8 cellular contexts compared by ENCODE assay signal in genomic region chr12:132489602-132490239, GRCh38. TPM values are rescaled to one million over a fixed set of nuclear protein-coding genes. Genes with fewer than 3 reads are reported as not detected.
A peak's percentile ranks its signal among the peaks of the same experiment; 100 is the strongest.
DNase-seq lines count a peak whose midpoint lies in the region; ATAC-seq lines count a peak whose summit lies in the region.

TSS of gene FBRSL1 (plus strand) at chr12:132490151.

- H2BK5ac ChIP-seq in mesenchymal stem cell (ENCODE audit: low read depth, low read length, poor library complexity, severe bottlenecking): peak within 1 kb of the TSS; percentile 11

- H2AFZ ChIP-seq in mesenchymal stem cell (ENCODE audit: low read depth, low read length): peak within 1 kb of the TSS; percentile 60

- H3K27me3 Mint-ChIP-seq in effector memory CD8-positive, alpha-beta T cell: no peaks in the 10 kb centered on the region

- H3K4me1 Mint-ChIP-seq in effector memory CD8-positive, alpha-beta T cell (ENCODE audit: low read depth in 2 of 2): peaks cover 61 to 70% of the 10 kb centered on the region in 2 donors

- H3K4me2 ChIP-seq in mesenchymal stem cell (ENCODE audit: low read length, poor library complexity, severe bottlenecking): peak within 1 kb of the TSS; percentile 89

- H3K27me3 ChIP-seq in mesenchymal stem cell (ENCODE audit: control insufficient read depth in 1 of 2, insufficient read depth in 1 of 2, low read length in 2 of 2): peaks cover 10 to 15% of the 10 kb centered on the region in 2 experiments

- no peaks in the 10 kb centered on the region for H3K9me3 Mint-ChIP-seq in effector memory CD8-positive, alpha-beta T cell

- peak within 1 kb of the TSS in 1 of 2 experiments; percentile 31 for H3K14ac ChIP-seq in mesenchymal stem cell (ENCODE audit: low read length in 2 of 2)

- 0% methylated on average over 23 of the region's 90 CpGs for WGBS in mesenchymal stem cell

- H3K27ac Mint-ChIP-seq in effector memory CD8-positive, alpha-beta T cell: peak within 1 kb of the TSS; percentile 94 to 95

- peak; percentile 45 for ATAC-seq in GM19467 (IDR thresholded peaks at IDR 0.05; ENCODE audit: unreplicated experiment)
- peak; percentile 72 for ATAC-seq in effector memory CD8-positive, alpha-beta T cell (replicated peaks)

- H3K23ac ChIP-seq in mesenchymal stem cell (ENCODE audit: low read length in 2 of 2): peak within 1 kb of the TSS in 1 of 2 experiments; percentile 70

- H3K9me3 ChIP-seq in mesenchymal stem cell (ENCODE audit: control insufficient read depth, low read length): no peaks in the 10 kb centered on the region

- H3K79me1 ChIP-seq in mesenchymal stem cell (replicated peaks; ENCODE audit: low read length, poor library complexity, severe bottlenecking): peaks cover 12% of the 10 kb centered on the region

- H3K27ac ChIP-seq in mesenchymal stem cell (ENCODE audit: low read length, poor library complexity, severe bottlenecking): no peak within 1 kb of the TSS

- H3K4me3 Mint-ChIP-seq in effector memory CD8-positive, alpha-beta T cell: peak within 1 kb of the TSS; percentile 90 to 94

- H3K4me3 ChIP-seq in mesenchymal stem cell (ENCODE audit: insufficient read depth in 1 of 2, low read depth in 1 of 2, low read length in 2 of 2): peak within 1 kb of the TSS; percentile 74 to 84

- H3K18ac ChIP-seq in mesenchymal stem cell (ENCODE audit: low read depth in 1 of 2, low read length in 2 of 2): peak within 1 kb of the TSS; percentile 44 to 55

- DNase-seq in CD1c-positive myeloid dendritic cell (ENCODE audit: extremely low spot score) (peak; percentile 93), HT-29 (ENCODE audit: low spot score) (peak; percentile 64), mesenchymal stem cell (peak; percentile 84)
- DNase-seq in NK-92 treated with Interleukin-12 subunit alpha and Interleukin-12 subunit beta, amount 100 ng/mL, for 24 hours (lab: John Stamatoyannopoulos, UW): peak; percentile 82
- DNase-seq in activated CD8-positive, alpha-beta memory T cell treated with anti-CD3 and anti-CD28 coated beads for 4 hours (ENCODE audit: low read depth in 2 of 2): peak; percentile 87 to 90
- peak; percentile 81 to 87 (median 86) for DNase-seq in effector memory CD8-positive, alpha-beta T cell
- DNase-seq in stimulated activated CD4-positive, alpha-beta T cell treated with anti-CD3 and anti-CD28 coated beads, TNF-alpha, amount 100 ng/mL, for 48 hours (ENCODE audit: low read depth in 3 of 3): peak; percentile 81 to 97 (median 82)

- peak within 1 kb of the TSS; percentile 85 for H3K9ac ChIP-seq in mesenchymal stem cell (ENCODE audit: low read length)

- H4K91ac ChIP-seq in mesenchymal stem cell (ENCODE audit: low read length): peak within 1 kb of the TSS; percentile 11

- peaks cover 0 to 14% of the 10 kb centered on the region in 2 experiments for H3K36me3 ChIP-seq in mesenchymal stem cell (ENCODE audit: control insufficient read depth in 1 of 2, insufficient read depth in 2 of 2, low read depth in 1 of 2, low read length in 2 of 2)

- peak within 1 kb of the TSS; percentile 65 for H2BK15ac ChIP-seq in mesenchymal stem cell (ENCODE audit: low read depth, poor library complexity, severe bottlenecking)

- peak within 1 kb of the TSS; percentile 45 for H4K8ac ChIP-seq in mesenchymal stem cell (ENCODE audit: low read length)

- H2BK12ac ChIP-seq in mesenchymal stem cell (ENCODE audit: low read length in 2 of 2): peak within 1 kb of the TSS in 1 of 2 experiments; percentile 30

- no peak within 1 kb of the TSS for H2BK120ac ChIP-seq in mesenchymal stem cell (ENCODE audit: low read depth, low read length)

- H3K36me3 Mint-ChIP-seq in effector memory CD8-positive, alpha-beta T cell (ENCODE audit: insufficient read depth): peaks cover 21% of the 10 kb centered on the region

- H2AK5ac ChIP-seq in mesenchymal stem cell (ENCODE audit: low read length, severe bottlenecking): no peak within 1 kb of the TSS

- peaks cover 49% of the 10 kb centered on the region for H3K4me1 ChIP-seq in mesenchymal stem cell (ENCODE audit: control insufficient read depth, insufficient read depth, low read depth, low read length)

- no peak within 1 kb of the TSS for H3K4ac ChIP-seq in mesenchymal stem cell (ENCODE audit: low read depth in 1 of 2, low read length in 2 of 2)

RNA-seq across cellular contexts. Expression of gene FBRSL1, which starts in this region (rescaled TPM):
- 51.3 and 56.0 TPM in 2 replicates for total RNA-seq in HT-29 (2014; rRNA removed; shearing (Covaris generic))
- 35.1 TPM for polyA plus RNA-seq in mesenchymal stem cell (2013, experiment 1 of 2)
- 32.7 TPM for polyA plus RNA-seq in mesenchymal stem cell (2013, experiment 2 of 2)
